8 cellular contexts compared by ENCODE assay signal in genomic region chr9:96021616-96022444, GRCh38.
DNase-seq lines count a peak whose midpoint lies in the region; ATAC-seq, FAIRE-seq and TF ChIP-seq lines count a peak whose summit lies in the region.

No MANE protein-coding gene starts in this region.

- DNase-seq in activated naive CD4-positive, alpha-beta T cell treated with anti-CD3 and anti-CD28 coated beads for 36 hours: no peak
- DNase-seq in activated naive CD4-positive, alpha-beta T cell treated with Interleukin-2 at 50 U/mL for 16 hours: no peak
- DNase-seq in body of pancreas: no peak
- DNase-seq in keratinocyte (ENCODE audit: low read depth, low spot score): no peak
- no peak for DNase-seq in HK-2 (ENCODE audit: unreplicated experiment)

- H3K9me3 Mint-ChIP-seq in activated naive CD4-positive, alpha-beta T cell treated with anti-CD3 and anti-CD28 coated beads for 36 hours: no peaks in the 10 kb centered on the region
- peaks cover 4% of the 10 kb centered on the region for H3K9me3 Mint-ChIP-seq in stimulated activated memory B cell treated with anti-CD40 and anti-IgM and Interleukin-4, amounts not matched to agents 10 μg/mL and 1 μg/mL and 100 μg/mL, for 72 hours

- H3K9me1 ChIP-seq in keratinocyte (ENCODE audit: control insufficient read depth, extremely low read depth, insufficient read depth, low read length): no peaks in the 10 kb centered on the region

- no peak overlapping the region for H3K27ac Mint-ChIP-seq in activated naive CD4-positive, alpha-beta T cell treated with anti-CD3 and anti-CD28 coated beads for 36 hours
- peak overlapping the region; percentile 61 for H3K27ac Mint-ChIP-seq in stimulated activated memory B cell treated with anti-CD40 and anti-IgM and Interleukin-4, amounts not matched to agents 10 μg/mL and 1 μg/mL and 100 μg/mL, for 72 hours

- H3K4me3 ChIP-seq in body of pancreas (peak overlapping the region; percentile 8 to 50), keratinocyte (ENCODE audit: control insufficient read depth in 2 of 3, extremely low read depth in 1 of 3, insufficient read depth in 2 of 3, low read depth in 1 of 3, low read length in 3 of 3) (peak overlapping the region; percentile 10 to 61 (median 47))

- no peaks in the 10 kb centered on the region for H4K20me1 ChIP-seq in keratinocyte (ENCODE audit: control insufficient read depth, extremely low read depth, insufficient read depth, low read length)

- H3K27me3 ChIP-seq in body of pancreas (peaks cover 0 to 13% of the 10 kb centered on the region in 2 donors), keratinocyte (ENCODE audit: control insufficient read depth, extremely low read depth, insufficient read depth, low read length) (peaks cover 61% of the 10 kb centered on the region)

- CTCF ChIA-PET in activated naive CD4-positive, alpha-beta T cell treated with anti-CD3 and anti-CD28 coated beads for 36 hours (lab: Charles Lee): no interaction called here

- peak overlapping the region; percentile 76 for H3K4me2 ChIP-seq in keratinocyte (ENCODE audit: control insufficient read depth, extremely low read depth, insufficient read depth, low read depth, low read length)

- H3K9ac ChIP-seq in keratinocyte (ENCODE audit: control insufficient read depth, extremely low read depth, insufficient read depth, low read length): no peak overlapping the region

- peak in 2 of 3 donors; percentile 6 to 22 for TF ChIP-seq POLR2A in body of pancreas (IDR thresholded peaks at IDR 0.05)

- peaks cover 43% of the 10 kb centered on the region for H3K4me1 Mint-ChIP-seq in activated naive CD4-positive, alpha-beta T cell treated with anti-CD3 and anti-CD28 coated beads for 36 hours (ENCODE audit: low read depth)
- peaks cover 42% of the 10 kb centered on the region for H3K4me1 Mint-ChIP-seq in stimulated activated memory B cell treated with anti-CD40 and anti-IgM and Interleukin-4, amounts not matched to agents 10 μg/mL and 1 μg/mL and 100 μg/mL, for 72 hours

- dilution Hi-C loops in keratinocyte (cut with MboI; ENCODE audit: extremely low pct_ligation_motif_present, low sequenced_read_pairs): no loop called here

- peak overlapping the region; percentile 76 for H3K4me3 Mint-ChIP-seq in activated naive CD4-positive, alpha-beta T cell treated with anti-CD3 and anti-CD28 coated beads for 36 hours
- peak overlapping the region; percentile 67 for H3K4me3 Mint-ChIP-seq in stimulated activated memory B cell treated with anti-CD40 and anti-IgM and Interleukin-4, amounts not matched to agents 10 μg/mL and 1 μg/mL and 100 μg/mL, for 72 hours

- H3K9me3 ChIP-seq in body of pancreas: no peaks in the 10 kb centered on the region
- no peaks in the 10 kb centered on the region for H3K9me3 ChIP-seq in keratinocyte (ENCODE audit: control insufficient read depth, low read depth, low read length)

- peak; percentile 21 for ATAC-seq in body of pancreas
- no peak for ATAC-seq in stimulated activated memory B cell treated with anti-CD40 and anti-IgM and Interleukin-4, amounts not matched to agents 10 μg/mL and 1 μg/mL and 100 μg/mL, for 72 hours
- no peak for ATAC-seq in HG03039 (IDR thresholded peaks at IDR 0.05; ENCODE audit: unreplicated experiment)
- ATAC-seq in HG03354 (IDR thresholded peaks at IDR 0.05; ENCODE audit: poor library complexity, severe bottlenecking, unreplicated experiment): no peak

- H3K27ac ChIP-seq in body of pancreas: peak overlapping the region in 3 of 4 donors; percentile 44 to 58 (median 47)
- H3K27ac ChIP-seq in keratinocyte (ENCODE audit: control insufficient read depth, insufficient read depth, low read length): no peak overlapping the region

- intact Hi-C loops in activated naive CD4-positive, alpha-beta T cell treated with anti-CD3 and anti-CD28 coated beads for 36 hours (cut with micrococcal nuclease): no loop called here
- intact Hi-C loops in body of pancreas (cut with DNase I): no loop called here

- peaks cover 30% of the 10 kb centered on the region for H3K27me3 Mint-ChIP-seq in activated naive CD4-positive, alpha-beta T cell treated with anti-CD3 and anti-CD28 coated beads for 36 hours (ENCODE audit: low read depth)
- H3K27me3 Mint-ChIP-seq in stimulated activated memory B cell treated with anti-CD40 and anti-IgM and Interleukin-4, amounts not matched to agents 10 μg/mL and 1 μg/mL and 100 μg/mL, for 72 hours: peaks cover 81% of the 10 kb centered on the region

- H3K36me3 ChIP-seq in body of pancreas (replicated peaks in 1 of 2; ENCODE audit: insufficient read depth in 1 of 2, low read depth in 2 of 2): peaks cover 0 to 2% of the 10 kb centered on the region in 2 donors
- no peaks in the 10 kb centered on the region for H3K36me3 ChIP-seq in keratinocyte (ENCODE audit: control insufficient read depth in 2 of 2, extremely low read depth in 1 of 2, insufficient read depth in 2 of 2, low read length in 2 of 2)

- 5 to 8% methylated on average over 23 to 61 of the region's 68 CpGs for WGBS in body of pancreas, 2 donors

- no peaks in the 10 kb centered on the region for H3K79me2 ChIP-seq in keratinocyte (ENCODE audit: control insufficient read depth, insufficient read depth, low read length)

- H3K36me3 Mint-ChIP-seq in activated naive CD4-positive, alpha-beta T cell treated with anti-CD3 and anti-CD28 coated beads for 36 hours (ENCODE audit: low read depth): peaks cover 6% of the 10 kb centered on the region
- peaks cover 26% of the 10 kb centered on the region for H3K36me3 Mint-ChIP-seq in stimulated activated memory B cell treated with anti-CD40 and anti-IgM and Interleukin-4, amounts not matched to agents 10 μg/mL and 1 μg/mL and 100 μg/mL, for 72 hours

- no peak for FAIRE-seq in keratinocyte (lab: Jason Lieb, UNC)

- H3K4me1 ChIP-seq in body of pancreas (peaks cover 18% of the 10 kb centered on the region), keratinocyte (ENCODE audit: control insufficient read depth, extremely low read depth, insufficient read depth, low read length) (peaks cover 3% of the 10 kb centered on the region)

- TF ChIP-seq CTCF in body of pancreas (IDR thresholded peaks at IDR 0.05): no peak
- TF ChIP-seq CTCF in keratinocyte (optimal IDR thresholded peaks at IDR 0.05 in 1 of 3, IDR thresholded peaks at IDR 0.05 in 1 of 3, conservative IDR thresholded peaks at IDR 0.05 in 1 of 3; ENCODE audit: extremely low read depth in 1 of 3, insufficient read depth in 2 of 3, low read length in 3 of 3): no peak

- H2AFZ ChIP-seq in keratinocyte (ENCODE audit: control insufficient read depth, low read length): no peak overlapping the region
